Comparison of ENCODE assay signal across 13 cellular contexts in genomic region chr10:29630205-29631048, GRCh38. TPM values are rescaled to one million over a fixed set of nuclear protein-coding genes. Genes with fewer than 3 reads are reported as not detected.
A peak's percentile ranks its signal among the peaks of the same experiment; 100 is the strongest.
DNase-seq lines count a peak whose midpoint lies in the region; ATAC-seq, FAIRE-seq and TF ChIP-seq lines count a peak whose summit lies in the region.
"Had no signal": no experiment of that assay in that cellular context is flagged by ENCODE, and none has a peak within 500 bp of the region (broad histone marks: within the 10 kb centered on the region; RNA-seq: fewer than 3 reads in every experiment).

No MANE protein-coding gene starts in this region.

- H3K4ac ChIP-seq in IMR-90 (ENCODE audit: low read depth, low read length): no peak overlapping the region

- H2AK5ac ChIP-seq in IMR-90 (ENCODE audit: low read depth, low read length): no peak overlapping the region

- H3K79me1 ChIP-seq in IMR-90 (ENCODE audit: low read depth in 1 of 2, low read length in 2 of 2): peaks cover 38 to 78% of the 10 kb centered on the region in 2 experiments

- H3K4me1 ChIP-seq in IMR-90 (ENCODE audit: control insufficient read depth, insufficient read depth, low read length) (peaks cover 10% of the 10 kb centered on the region), right cardiac atrium (ENCODE audit: control insufficient read depth, insufficient read depth, low read length) (peaks cover 5% of the 10 kb centered on the region), small intestine (ENCODE audit: control insufficient read depth in 2 of 2, insufficient read depth in 1 of 2, low read depth in 1 of 2, low read length in 1 of 2) (peaks cover 2 to 11% of the 10 kb centered on the region in 2 donors), SJCRH30 (peaks cover 26% of the 10 kb centered on the region)

- no peak for ATAC-seq in IMR-90 (ENCODE audit: low read depth)
- no peak for ATAC-seq in right cardiac atrium
- ATAC-seq in GM19324 (IDR thresholded peaks at IDR 0.05; ENCODE audit: low FRiP score, unreplicated experiment): no peak
- ATAC-seq in GM21526 (IDR thresholded peaks at IDR 0.05; ENCODE audit: low FRiP score, unreplicated experiment): no peak
- ATAC-seq: activated T-cell treated with anti-CD3 and anti-CD28 coated beads, Interleukin-2, amount 50 U/mL, for 4 hours had no signal

- H3K9me1 ChIP-seq in IMR-90 (ENCODE audit: insufficient read depth, low read length): peaks cover 16% of the 10 kb centered on the region

- BruUV-seq in IMR-90 (replicated peaks; lab: Mats Ljungman, UMichigan): no TSS peak

- H3K9ac ChIP-seq in IMR-90 (ENCODE audit: low read depth, low read length): no peak overlapping the region

- no peak for TF ChIP-seq POLR2A in IMR-90 (IDR thresholded peaks at IDR 0.05; ENCODE audit: low read depth, low read length)

- H3K56ac ChIP-seq in IMR-90 (ENCODE audit: extremely low read depth, insufficient read depth, low read length): no peak overlapping the region

- H3K18ac ChIP-seq in IMR-90 (ENCODE audit: low read depth, low read length): no peak overlapping the region

- H3K14ac ChIP-seq in IMR-90 (replicated peaks; ENCODE audit: low read depth, low read length): no peak overlapping the region

- no peak overlapping the region for H2BK5ac ChIP-seq in IMR-90 (ENCODE audit: low read depth, low read length, poor library complexity, severe bottlenecking)

- no peak overlapping the region for H4K8ac ChIP-seq in IMR-90 (ENCODE audit: low read depth in 2 of 2, low read length in 2 of 2)

- in situ Hi-C loops in IMR-90 (cut with MboI; ENCODE audit: low sequenced_read_pairs): no loop called here

- intact Hi-C loops in IMR-90 (cut with micrococcal nuclease) (no loop called here), right cardiac atrium (cut with DNase I) (loop anchor here in 2 of 4 donors (5.0 to 10.0 kb wide), 3 partner anchors 33 to 104 kb away; no protein-coding TSS in a partner anchor)

- no peak for FAIRE-seq in small intestine (lab: Jason Lieb, UNC)
- FAIRE-seq: kidney, RCC 7860, urothelium cell line had no signal

- peaks cover 31% of the 10 kb centered on the region; the same call in 1 of the 2 replicates for H4K20me1 ChIP-seq in IMR-90 (ENCODE audit: insufficient read depth, low read length)

- no peak overlapping the region for H3K4me3 ChIP-seq in IMR-90 (ENCODE audit: insufficient read depth, low read depth, low read length)
- peak overlapping the region; percentile 30 for H3K4me3 ChIP-seq in right cardiac atrium (ENCODE audit: low read length)
- no peak overlapping the region for H3K4me3 ChIP-seq in small intestine (ENCODE audit: low read depth in 1 of 2, low read length in 2 of 2)
- H3K4me3 ChIP-seq in SJCRH30: no peak overlapping the region

- H2BK15ac ChIP-seq in IMR-90 (ENCODE audit: low read depth, low read length): no peak overlapping the region

- no peak overlapping the region for H4K91ac ChIP-seq in IMR-90 (ENCODE audit: insufficient read depth, low read depth, low read length)

- H2BK120ac ChIP-seq in IMR-90 (ENCODE audit: low read depth, low read length): no peak overlapping the region

- H3K27ac ChIP-seq in IMR-90 (ENCODE audit: insufficient read depth, low read length) (no peak overlapping the region), right cardiac atrium (ENCODE audit: low read length) (peak overlapping the region; percentile 37), small intestine (ENCODE audit: low read depth in 1 of 2, low read length in 1 of 2) (peak overlapping the region in 1 of 2 donors; percentile 5), SJCRH30 (no peak overlapping the region)

- H3K27me3 ChIP-seq in IMR-90 (ENCODE audit: control insufficient read depth, insufficient read depth, low read length) (no peaks in the 10 kb centered on the region), right cardiac atrium (ENCODE audit: control insufficient read depth, insufficient read depth) (no peaks in the 10 kb centered on the region), small intestine (ENCODE audit: control insufficient read depth in 2 of 2, insufficient read depth in 2 of 2, low read length in 2 of 2) (no peaks in the 10 kb centered on the region), SJCRH30 (no peaks in the 10 kb centered on the region)

- DNase-seq in IMR-90 (no peak), SIG-M5 treated with dmso at 0.1 percent for 504 hours (lab: John Stamatoyannopoulos, UW; ENCODE audit: unreplicated experiment) (peak; percentile 84), right cardiac atrium (no peak), small intestine (peak; percentile 37), SJCRH30 (no peak)
- DNase-seq in activated CD4-positive, alpha-beta T cell treated with anti-CD3 and anti-CD28 coated beads, Interleukin-2, amount 50 U/mL, for 48 hours: no peak
- DNase-seq: activated T-cell treated with anti-CD3 and anti-CD28 coated beads, Interleukin-2, amount 50 U/mL, for 4 hours; kidney; NCI-H2171 had no signal

- H2BK20ac ChIP-seq in IMR-90 (ENCODE audit: low read depth, low read length): peak overlapping the region; percentile 17; the same call in 1 of the 2 replicates

- no peaks in the 10 kb centered on the region for H3K9me3 ChIP-seq in IMR-90 (ENCODE audit: control insufficient read depth, insufficient read depth, low read length)
- H3K9me3 ChIP-seq in right cardiac atrium (ENCODE audit: control insufficient read depth, low read length): no peaks in the 10 kb centered on the region
- no peaks in the 10 kb centered on the region for H3K9me3 ChIP-seq in small intestine (ENCODE audit: control insufficient read depth, low read depth)
- no peaks in the 10 kb centered on the region for H3K9me3 ChIP-seq in SJCRH30 (replicated peaks)

- TF ChIP-seq RAD21 in IMR-90 (IDR thresholded peaks at IDR 0.05; ENCODE audit: low read length): no peak

- H2AFZ ChIP-seq in IMR-90 (replicated peaks; ENCODE audit: low read length, poor library complexity): no peak overlapping the region

- POLR2A ChIA-PET in IMR-90 (lab: Charles Lee; ENCODE audit: unreplicated experiment): no interaction called here

- WGBS in IMR-90 (ENCODE audit: extremely low coverage in 2 of 2, insufficient read length in 1 of 2), 2 experiments: 89% methylated on average over 1 of the region's 11 CpGs; no CpG with 5 or more reads in 1 of the 2 experiments
- WGBS in right cardiac atrium: 66% methylated on average over 11 of the region's 11 CpGs
- 22 to 63% (median 53%) methylated on average over 11 of the region's 11 CpGs for WGBS in small intestine, 3 donors

- CTCF ChIA-PET in IMR-90 (lab: Yijun Ruan, JAX): no interaction called here

- TF ChIP-seq CTCF in IMR-90 (conservative IDR thresholded peaks at IDR 0.05; ENCODE audit: low read depth, low read length): no peak

- H3K23ac ChIP-seq in IMR-90 (ENCODE audit: low read depth, low read length): no peak overlapping the region

- dilution Hi-C loops in IMR-90 (cut with HindIII; ENCODE audit: low sequenced_read_pairs, unreplicated experiment): no loop called here

- H4K5ac ChIP-seq in IMR-90 (ENCODE audit: low read depth, low read length): no peak overlapping the region

- no peak overlapping the region for H2AK9ac ChIP-seq in IMR-90 (replicated peaks; ENCODE audit: low read depth, low read length, poor library complexity)

- H3K36me3 ChIP-seq in IMR-90 (ENCODE audit: control insufficient read depth, insufficient read depth, low read length) (no peaks in the 10 kb centered on the region), small intestine (ENCODE audit: control insufficient read depth in 2 of 2, insufficient read depth in 2 of 2, low read length in 2 of 2) (no peaks in the 10 kb centered on the region), SJCRH30 (no peaks in the 10 kb centered on the region)

- no peak overlapping the region for H3K4me2 ChIP-seq in IMR-90 (ENCODE audit: low read depth, low read length)

TF ChIP-seq in IMR-90, 13 proteins besides CTCF, POLR2A, EP300 and RAD21:
- TF ChIP-seq RCOR1 (IDR thresholded peaks at IDR 0.05; ENCODE audit: insufficient replicate concordance, low read length): no peak
- no peak for TF ChIP-seq MAFK (IDR thresholded peaks at IDR 0.05; ENCODE audit: low read depth, low read length)
- no peak for TF ChIP-seq RFX5 (IDR thresholded peaks at IDR 0.05; ENCODE audit: low read depth, low read length)
- no peak for TF ChIP-seq MXI1 (IDR thresholded peaks at IDR 0.05; ENCODE audit: borderline replicate concordance, low read depth, low read length)

RNA-seq across cellular contexts. Expression of gene SVIL, which starts 4.3 kb away (rescaled TPM):
- total RNA-seq in IMR-90 (2012; rRNA removed) (11.5 and 13.6 TPM in 2 replicates), right cardiac atrium (100 to 1,000 TPM; 254 to 374 (median 287) TPM)
- polyA plus RNA-seq in IMR-90 (2012; rRNA removed) (10.9 and 11.6 TPM in 2 replicates), right cardiac atrium (106 TPM), small intestine (10 to 100 TPM in 1 of 3 donors, 1 to 10 TPM in 2; 6.7 to 12.1 (median 7.6) TPM)
- 4.9 and 6.7 TPM in 2 replicates for polyA plus RNA-seq in IMR-90 (2012; cell fraction: cytosol; rRNA removed)
- polyA plus RNA-seq in IMR-90 (2012; cell fraction: nucleus; rRNA removed; ENCODE audit: low replicate concordance): 19.7 and 44.0 TPM in 2 replicates
- 42.5 and 65.0 TPM in 2 replicates for total RNA-seq in SJCRH30 (2014; rRNA removed; shearing (Covaris generic))

Comparison
In these comparisons a context has a peak if more than half of its experiments do, and no peak if none do; other contexts are left out.
1. DNase-seq: peak in SIG-M5 treated with dmso at 0.1 percent for 504 hours (single experiment) and small intestine (single experiment); none in IMR-90 (single experiment), right cardiac atrium (0 of 3), SJCRH30 (0 of 2) and activated CD4-positive, alpha-beta T cell treated with anti-CD3 and anti-CD28 coated beads, Interleukin-2, amount 50 U/mL, for 48 hours (0 of 2).